ENCODE assay signal across 8 cellular contexts in genomic region chr12:18430425-18431048, GRCh38.
DNase-seq lines count a peak whose midpoint lies in the region; ATAC-seq and TF ChIP-seq lines count a peak whose summit lies in the region.

No MANE protein-coding gene starts in this region.

- H3K4me1 Mint-ChIP-seq in Caco-2 (ENCODE audit: low read depth, unreplicated experiment) (no peaks in the 10 kb centered on the region), type B pancreatic cell (ENCODE audit: unreplicated experiment) (no peaks in the 10 kb centered on the region)

- H3K36me3 ChIP-seq in Caco-2 (ENCODE audit: control insufficient read depth, insufficient read depth, low read length), result no peaks in the 10 kb centered on the region
- no peaks in the 10 kb centered on the region for H3K36me3 ChIP-seq in body of pancreas (replicated peaks in 1 of 2; ENCODE audit: insufficient read depth in 1 of 2, low read depth in 2 of 2)

- no peaks in the 10 kb centered on the region for H3K9me3 ChIP-seq in Caco-2
- H3K9me3 ChIP-seq in body of pancreas, result no peaks in the 10 kb centered on the region

- peak; percentile 93 to 96 for TF ChIP-seq CTCF in Caco-2 (IDR thresholded peaks at IDR 0.05; ENCODE audit: insufficient read depth in 1 of 2, low read depth in 1 of 2, low read length in 1 of 2, severe bottlenecking in 1 of 2, unreplicated experiment in 1 of 2)
- peak; percentile 64 to 78 (median 74) for TF ChIP-seq CTCF in body of pancreas (IDR thresholded peaks at IDR 0.05)
- TF ChIP-seq CTCF in type B pancreatic cell (conservative IDR thresholded peaks at IDR 0.05), result peak; percentile 84
- no peak for TF ChIP-seq CTCF in lower leg skin (IDR thresholded peaks at IDR 0.05)

- intact Hi-C loops in Caco-2 (cut with micrococcal nuclease; ENCODE audit: unreplicated experiment), result loop anchor here (1.0 to 5.0 kb wide), 8 partner anchors 122 to 858 kb away; no protein-coding TSS in a partner anchor
- intact Hi-C loops in body of pancreas (cut with DNase I), result no loop called here
- intact Hi-C loops in lower leg skin (cut with DNase I; ENCODE audit: low total_unique reads), result no loop called here

- CTCF ChIA-PET in Caco-2 (lab: Charles Lee), result interaction anchor here (0.6 to 1.3 kb wide), 7 partner anchors 134 to 700 kb away, joined by 3 to 16 read pairs (median 4); no protein-coding TSS in a partner anchor

- peak; percentile 62 to 78 for DNase-seq in Caco-2
- DNase-seq in NCI-H146 (lab: John Stamatoyannopoulos, UW), result peak; percentile 88
- DNase-seq in body of pancreas, result peak; percentile 53 to 62 (median 56)
- DNase-seq in islet precursor cell, result peak; percentile 76
- DNase-seq in type B pancreatic cell (ENCODE audit: extremely low spot score, unreplicated experiment), result no peak
- no peak for DNase-seq in DMS114 treated with DMSO at 0.1 percent for 48 hours (lab: John Stamatoyannopoulos, UW; ENCODE audit: unreplicated experiment)
- DNase-seq in lower leg skin (ENCODE audit: low spot score in 2 of 2), result no peak

- WGBS in body of pancreas, 2 donors, result 30 to 33% methylated on average over 3 of the region's 3 CpGs
- WGBS in lower leg skin, 2 donors, result 35 to 42% methylated on average over 3 of the region's 3 CpGs

- H3K27me3 ChIP-seq in Caco-2 (replicated peaks; ENCODE audit: control insufficient read depth, insufficient read depth, low read length), result no peaks in the 10 kb centered on the region
- H3K27me3 ChIP-seq in body of pancreas, result no peaks in the 10 kb centered on the region

- H3K4me3 Mint-ChIP-seq in Caco-2 (ENCODE audit: unreplicated experiment) (no peak overlapping the region), type B pancreatic cell (no peak overlapping the region)

- no peak overlapping the region for H3K27ac Mint-ChIP-seq in Caco-2 (ENCODE audit: unreplicated experiment)
- peak overlapping the region; percentile 7 for H3K27ac Mint-ChIP-seq in type B pancreatic cell

- H3K4me1 ChIP-seq in Caco-2 (no peaks in the 10 kb centered on the region), body of pancreas (peaks cover 8% of the 10 kb centered on the region)

- H3K27ac ChIP-seq in body of pancreas, result no peak overlapping the region

- H3K9me3 Mint-ChIP-seq in Caco-2 (ENCODE audit: unreplicated experiment) (no peaks in the 10 kb centered on the region), type B pancreatic cell (no peaks in the 10 kb centered on the region)

- H3K4me3 ChIP-seq in Caco-2 (ENCODE audit: low read depth, low read length), result no peak overlapping the region
- H3K4me3 ChIP-seq in body of pancreas, result no peak overlapping the region
- no peak overlapping the region for H3K4me3 ChIP-seq in lower leg skin (ENCODE audit: low read depth, poor library complexity, severe bottlenecking)

- ATAC-seq in GM21390 (IDR thresholded peaks at IDR 0.05; ENCODE audit: unreplicated experiment) (peak; percentile 64), body of pancreas (peak; percentile 87)

- H3K27me3 Mint-ChIP-seq in Caco-2 (ENCODE audit: insufficient read depth, unreplicated experiment) (no peaks in the 10 kb centered on the region), type B pancreatic cell (peaks cover 4% of the 10 kb centered on the region)

- no peaks in the 10 kb centered on the region for H3K36me3 Mint-ChIP-seq in Caco-2 (ENCODE audit: insufficient read depth, unreplicated experiment)
- no peaks in the 10 kb centered on the region for H3K36me3 Mint-ChIP-seq in type B pancreatic cell

- POLR2A ChIA-PET in Caco-2 (lab: Charles Lee), result no interaction called here

- no peak for TF ChIP-seq POLR2A in body of pancreas (IDR thresholded peaks at IDR 0.05)
- TF ChIP-seq POLR2A in lower leg skin (IDR thresholded peaks at IDR 0.05), result no peak

- BruUV-seq in Caco-2 (replicated peaks; lab: Mats Ljungman, UMichigan), result no TSS peak

Comparison
In these comparisons a context has a peak if more than half of its experiments do, and no peak if none do; other contexts are left out.
1. DNase-seq: peak in Caco-2 (2 of 2), NCI-H146 (single experiment), body of pancreas (4 of 4) and islet precursor cell (single experiment); none in type B pancreatic cell (single experiment), DMS114 treated with DMSO at 0.1 percent for 48 hours (single experiment) and lower leg skin (0 of 2).
2. CTCF ChIP-seq: peak in Caco-2 (2 of 2), body of pancreas (7 of 7) and type B pancreatic cell (single experiment); none in lower leg skin (0 of 3).